8 cellular contexts compared by ENCODE assay signal in genomic region chr1:31394628-31395193, GRCh38. TPM values are rescaled to one million over a fixed set of nuclear protein-coding genes. Genes with fewer than 3 reads are reported as not detected.
DNase-seq lines count a peak whose midpoint lies in the region; ATAC-seq and TF ChIP-seq lines count a peak whose summit lies in the region.

No MANE protein-coding gene starts in this region.

- TF ChIP-seq CTCF in BE2C (IDR thresholded peaks at IDR 0.05; ENCODE audit: low read depth, low read length) (peak; percentile 66), KMS-11 (conservative IDR thresholded peaks at IDR 0.05; ENCODE audit: low read depth, low read length) (peak; percentile 83), PC-9 (conservative IDR thresholded peaks at IDR 0.05) (peak; percentile 78), fibroblast of lung (conservative IDR thresholded peaks at IDR 0.05 in 1 of 2, IDR thresholded peaks at IDR 0.05 in 1 of 2; ENCODE audit: low read depth in 1 of 2, low read length in 2 of 2) (peak; percentile 76 to 86), nephron (IDR thresholded peaks at IDR 0.05; ENCODE audit: unreplicated experiment in 3 of 3) (peak; percentile 86 to 95 (median 89))

- intact Hi-C loops in PC-9 (cut with micrococcal nuclease; ENCODE audit: unreplicated experiment): loop anchor here (1.0 kb wide), 4 partner anchors 21 to 395 kb away; partner anchors contain the start of gene FABP3

- BruUV-seq in PC-9 (replicated peaks; lab: Mats Ljungman, UMichigan): no TSS peak

- no peaks in the 10 kb centered on the region for H3K79me2 ChIP-seq in KMS-11 (ENCODE audit: insufficient read depth, low read depth)
- no peaks in the 10 kb centered on the region for H3K79me2 ChIP-seq in PC-9 (ENCODE audit: low read depth)
- no peaks in the 10 kb centered on the region for H3K79me2 ChIP-seq in fibroblast of lung (ENCODE audit: control insufficient read depth, insufficient read depth, low read length)

- DNase-seq in BE2C (peak; percentile 82), PC-9 (peak; percentile 76 to 88), fibroblast of lung (ENCODE audit: low read depth in 2 of 2) (peak; percentile 63 to 70)
- DNase-seq in activated T-cell treated with anti-CD3 and anti-CD28 coated beads, Interleukin-2, amount 50 U/mL, for 48 hours: peak; percentile 90
- DNase-seq in stimulated activated naive CD4-positive, alpha-beta T cell (lab: John Stamatoyannopoulos, UW): peak; percentile 37 to 76 (median 64)

- POLR2A ChIA-PET in PC-9 (lab: Charles Lee; ENCODE audit: unreplicated experiment): interaction anchor here (0.6 to 0.7 kb wide), 3 partner anchors 11 to 272 kb away, joined by 3 to 7 read pairs (median 5); no protein-coding TSS in a partner anchor

- H3K36me3 Mint-ChIP-seq in nephron (ENCODE audit: low read depth): no peaks in the 10 kb centered on the region

- no peaks in the 10 kb centered on the region for H3K9me3 Mint-ChIP-seq in nephron

- H3K9me2 ChIP-seq in PC-9 (ENCODE audit: insufficient read depth): no peaks in the 10 kb centered on the region

- ATAC-seq in GM19351 (IDR thresholded peaks at IDR 0.05; ENCODE audit: unreplicated experiment): peak; percentile 53

- no peaks in the 10 kb centered on the region for H4K20me1 ChIP-seq in KMS-11 (ENCODE audit: insufficient read depth)
- H4K20me1 ChIP-seq in PC-9 (ENCODE audit: insufficient read depth): no peaks in the 10 kb centered on the region
- no peaks in the 10 kb centered on the region for H4K20me1 ChIP-seq in fibroblast of lung (ENCODE audit: control insufficient read depth, extremely low read depth, insufficient read depth, low read length)

- no peak overlapping the region for H3K27ac ChIP-seq in KMS-11
- no peak overlapping the region for H3K27ac ChIP-seq in PC-9
- H3K27ac ChIP-seq in fibroblast of lung (ENCODE audit: insufficient read depth, low read length): no peak overlapping the region

- H3K36me3 ChIP-seq in BE2C (no peaks in the 10 kb centered on the region), KMS-11 (ENCODE audit: insufficient read depth) (no peaks in the 10 kb centered on the region), PC-9 (ENCODE audit: low read depth) (no peaks in the 10 kb centered on the region), fibroblast of lung (ENCODE audit: control insufficient read depth, insufficient read depth, low read length) (no peaks in the 10 kb centered on the region)

- H2AFZ ChIP-seq in KMS-11 (ENCODE audit: low read depth) (peak overlapping the region; percentile 85), PC-9 (peak overlapping the region; percentile 71), fibroblast of lung (ENCODE audit: low read length) (peak overlapping the region; percentile 9)

- H3K4me1 Mint-ChIP-seq in nephron: no peaks in the 10 kb centered on the region

- H3K4me1 ChIP-seq in BE2C: no peaks in the 10 kb centered on the region
- H3K4me1 ChIP-seq in KMS-11 (ENCODE audit: low read depth, poor library complexity, severe bottlenecking): peaks cover 9% of the 10 kb centered on the region
- H3K4me1 ChIP-seq in PC-9 (replicated peaks; ENCODE audit: insufficient read depth): peaks cover 30% of the 10 kb centered on the region
- peaks cover 21% of the 10 kb centered on the region for H3K4me1 ChIP-seq in fibroblast of lung (ENCODE audit: control insufficient read depth, extremely low read depth, insufficient read depth, low read length)

- H3K4me2 ChIP-seq in KMS-11 (peak overlapping the region; percentile 55), PC-9 (peak overlapping the region; percentile 70), fibroblast of lung (ENCODE audit: extremely low read depth, insufficient read depth, low read length) (no peak overlapping the region)

- peaks cover 20% of the 10 kb centered on the region for H3K27me3 Mint-ChIP-seq in nephron (ENCODE audit: low read depth)

- peak overlapping the region; percentile 56 to 68 (median 60) for H3K4me3 Mint-ChIP-seq in nephron

- CTCF ChIA-PET in PC-9 (lab: Charles Lee): interaction anchor here (0.5 to 2.4 kb wide), 7 partner anchors 19 to 676 kb away, joined by 3 to 12 read pairs (median 6); partner anchors contain the start of genes FABP3 and SERINC2

- peak overlapping the region in 2 of 3 experiments; percentile 22 to 57 for H3K27ac Mint-ChIP-seq in nephron

- H3F3A ChIP-seq in PC-9 (ENCODE audit: insufficient read depth, low read depth): peaks cover 27% of the 10 kb centered on the region

- H3K4me3 ChIP-seq in BE2C (ENCODE audit: low read depth, low read length): peak overlapping the region; percentile 44
- H3K4me3 ChIP-seq in KMS-11 (IDR thresholded peaks at IDR 0.05; ENCODE audit: insufficient read depth, low read depth, low read length): no peak overlapping the region
- peak overlapping the region; percentile 33; the same call in 1 of the 2 replicates for H3K4me3 ChIP-seq in PC-9
- H3K4me3 ChIP-seq in fibroblast of lung (replicated peaks in 1 of 4; ENCODE audit: control extremely low read depth in 1 of 4, insufficient read depth in 1 of 4, low read depth in 3 of 4, low read length in 4 of 4): peak overlapping the region in 1 of 4 experiments; percentile 33

- H3K9me3 ChIP-seq in BE2C (no peaks in the 10 kb centered on the region), PC-9 (ENCODE audit: insufficient read depth, low read depth) (no peaks in the 10 kb centered on the region), fibroblast of lung (ENCODE audit: control insufficient read depth, insufficient read depth, low read depth, low read length) (no peaks in the 10 kb centered on the region)

- H3K9ac ChIP-seq in KMS-11 (peak overlapping the region; percentile 7; the same call in 1 of the 2 replicates), fibroblast of lung (ENCODE audit: insufficient read depth, low read length) (no peak overlapping the region)

- no peaks in the 10 kb centered on the region for H3K27me3 ChIP-seq in BE2C
- no peaks in the 10 kb centered on the region for H3K27me3 ChIP-seq in KMS-11 (ENCODE audit: insufficient read depth, low read depth)
- no peaks in the 10 kb centered on the region for H3K27me3 ChIP-seq in PC-9 (ENCODE audit: insufficient read depth, low read depth)
- H3K27me3 ChIP-seq in fibroblast of lung (ENCODE audit: control insufficient read depth, insufficient read depth, low read length): no peaks in the 10 kb centered on the region

RNA-seq across cellular contexts. Expression of gene SERINC2, which starts 18.3 kb away (rescaled TPM):
- polyA plus RNA-seq in BE2C (2012; ENCODE audit: insufficient read depth, insufficient read length, low read depth): 2.3 TPM
- 36.0 and 44.0 TPM in 2 replicates for total RNA-seq in PC-9 (2021)
- 6.7 and 28.4 TPM in 2 replicates for total RNA-seq in fibroblast of lung
- polyA plus RNA-seq in fibroblast of lung: 104 and 229 TPM in 2 replicates
- 156 and 349 TPM in 2 replicates for polyA plus RNA-seq in fibroblast of lung (2012)
- polyA minus RNA-seq in fibroblast of lung (ENCODE audit: low replicate concordance): 329 and 427 TPM in 2 replicates

RNA-seq across cellular contexts. Expression of gene FABP3, which starts 21.8 kb away (rescaled TPM):
- 9.3 TPM for polyA plus RNA-seq in BE2C (2012; ENCODE audit: insufficient read depth, insufficient read length, low read depth)
- total RNA-seq in PC-9 (2021): not detected in 2 replicates
- 116 and 554 TPM in 2 replicates for total RNA-seq in fibroblast of lung
- polyA plus RNA-seq in fibroblast of lung: 275 and 664 TPM in 2 replicates
- 179 and 377 TPM in 2 replicates for polyA plus RNA-seq in fibroblast of lung (2012)
- polyA minus RNA-seq in fibroblast of lung (ENCODE audit: low replicate concordance): 81.9 and 185 TPM in 2 replicates

Comparison
In these comparisons a context has a peak if more than half of its experiments do, and no peak if none do; other contexts are left out.
1. H2AFZ ChIP-seq: peak in every context shown above with its lines; median percentile 85 in KMS-11; 71 in PC-9; 9 in fibroblast of lung.
2. RNA of gene FABP3, which starts 21.8 kb away (total RNA-seq): 116 to 554 TPM in fibroblast of lung; not detected in PC-9; every median in the first group is over 10 times any median in the second.
3. Peak in every context shown above with its lines, with median percentiles within 50 percentile points of each other: DNase-seq and CTCF ChIP-seq.